ENCODE assay signal across 6 cellular contexts in genomic region chr17:50287290-50287689, GRCh38. TPM values are rescaled to one million over a fixed set of nuclear protein-coding genes. Genes with fewer than 3 reads are reported as not detected.
"Had no signal": no experiment of that assay in that cellular context is flagged by ENCODE, and none has a peak within 500 bp of the region (broad histone marks: within the 10 kb centered on the region; RNA-seq: fewer than 3 reads in every experiment).

No MANE protein-coding gene starts in this region.

RNA-seq across cellular contexts. Expression of gene TMEM92, which starts 13.0 kb away (rescaled TPM):
- total RNA-seq: gastrocnemius medialis, right atrium auricular region, sigmoid colon, skeletal muscle tissue, subcutaneous adipose tissue, temporal lobe had no signal
